Comparison of ENCODE assay signal across 8 cellular contexts in genomic region chr11:75204012-75204674, GRCh38. TPM values are rescaled to one million over a fixed set of nuclear protein-coding genes. Genes with fewer than 3 reads are reported as not detected.
"Had no signal": no experiment of that assay in that cellular context is flagged by ENCODE, and none has a peak within 500 bp of the region (broad histone marks: within the 10 kb centered on the region; RNA-seq: fewer than 3 reads in every experiment).

No MANE protein-coding gene starts in this region.

- H3K36me3 Mint-ChIP-seq: activated CD4-positive, alpha-beta memory T cell treated with anti-CD3 and anti-CD28 coated beads for 36 hours; activated naive CD4-positive, alpha-beta T cell treated with anti-CD3 and anti-CD28 coated beads, Interleukin-2, amount 10 ng/mL, durations not matched to agents 7 days and 5 days had no signal

- H3K4me3 ChIP-seq: lower lobe of right lung, mucosa of descending colon, tibial artery had no signal

- H3K4me1 Mint-ChIP-seq: activated naive CD4-positive, alpha-beta T cell treated with anti-CD3 and anti-CD28 coated beads, Interleukin-2, amount 10 ng/mL, durations not matched to agents 7 days and 5 days had no signal

- H3K36me3 ChIP-seq: tibial artery had no signal

- H3K4me3 Mint-ChIP-seq: activated CD4-positive, alpha-beta memory T cell treated with anti-CD3 and anti-CD28 coated beads for 36 hours; activated naive CD4-positive, alpha-beta T cell treated with anti-CD3 and anti-CD28 coated beads, Interleukin-2, amount 10 ng/mL, durations not matched to agents 7 days and 5 days; nephron progenitor cell had no signal

- H3K27me3 Mint-ChIP-seq: activated CD4-positive, alpha-beta memory T cell treated with anti-CD3 and anti-CD28 coated beads for 36 hours had no signal

- H3K27ac ChIP-seq: foreskin keratinocyte, lower lobe of right lung, tibial artery had no signal

- H3K4me1 ChIP-seq: foreskin keratinocyte, lower lobe of right lung had no signal

- H3K9me3 ChIP-seq: lower lobe of right lung, mucosa of descending colon, SK-N-SH, tibial artery had no signal

- H3K9me3 Mint-ChIP-seq: activated CD4-positive, alpha-beta memory T cell treated with anti-CD3 and anti-CD28 coated beads for 36 hours; activated naive CD4-positive, alpha-beta T cell treated with anti-CD3 and anti-CD28 coated beads, Interleukin-2, amount 10 ng/mL, durations not matched to agents 7 days and 5 days; nephron progenitor cell had no signal

- H3K27ac Mint-ChIP-seq: activated CD4-positive, alpha-beta memory T cell treated with anti-CD3 and anti-CD28 coated beads for 36 hours; activated naive CD4-positive, alpha-beta T cell treated with anti-CD3 and anti-CD28 coated beads, Interleukin-2, amount 10 ng/mL, durations not matched to agents 7 days and 5 days; nephron progenitor cell had no signal

- H3K4me2 ChIP-seq: SK-N-SH had no signal

RNA-seq across cellular contexts. Expression of gene TPBGL, which starts 36.4 kb away (rescaled TPM):
- total RNA-seq: foreskin keratinocyte had no signal

RNA-seq across cellular contexts. Expression of gene SLCO2B1, which starts 53.2 kb away (rescaled TPM):
- total RNA-seq: activated CD4-positive, alpha-beta memory T cell treated with anti-CD3 and anti-CD28 coated beads for 36 hours; foreskin keratinocyte had no signal
- polyA plus RNA-seq: foreskin keratinocyte had no signal
